Comparison of ENCODE assay signal across 16 cellular contexts in the genomic region with DNA sequence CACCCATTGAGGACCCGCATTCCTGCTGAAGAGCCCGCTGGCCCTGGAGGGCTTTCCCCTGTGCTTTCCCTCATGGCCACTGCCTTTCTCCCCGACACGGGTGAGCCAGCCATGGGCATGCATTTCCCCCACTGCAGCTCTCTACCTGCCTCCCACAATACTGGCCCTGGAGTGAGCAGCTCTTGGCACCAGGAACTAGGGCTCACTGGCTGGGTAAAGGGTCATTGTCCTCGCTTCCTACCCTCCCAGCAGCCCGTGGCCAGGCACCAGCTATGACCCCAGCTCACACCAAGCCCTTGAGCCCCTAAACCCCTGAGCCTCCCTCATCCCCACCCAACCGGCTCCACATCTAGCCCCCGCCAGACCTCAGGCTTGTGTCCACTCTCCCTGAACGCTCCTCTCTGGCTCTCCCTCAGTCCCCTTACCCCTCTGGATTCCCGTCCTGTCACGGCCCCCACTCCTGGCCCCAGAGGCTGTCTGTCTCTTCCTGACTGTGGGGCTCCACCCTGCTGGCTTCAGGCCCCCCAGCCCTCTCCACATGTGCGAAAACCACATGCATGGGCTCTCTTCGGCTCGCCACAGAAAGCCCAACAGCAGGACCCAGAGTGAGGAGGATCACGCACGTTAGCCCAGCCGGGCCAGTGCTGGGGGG.
DNase-seq lines count a peak whose midpoint lies in the region; ATAC-seq and TF ChIP-seq lines count a peak whose summit lies in the region.
"Had no signal": no experiment of that assay in that cellular context is flagged by ENCODE, and none has a peak within 500 bp of the region (broad histone marks: within the 10 kb centered on the region; RNA-seq: fewer than 3 reads in every experiment).

No MANE protein-coding gene starts in this region.

- peaks cover 5% of the 10 kb centered on the region; the same call in 2 of the 3 replicates for H3K36me3 Mint-ChIP-seq in GM23338 (ENCODE audit: low read depth)

- H3K27ac Mint-ChIP-seq in GM23338: no peak overlapping the region
- H3K27ac Mint-ChIP-seq: activated CD8-positive, alpha-beta T cell treated with anti-CD3 and anti-CD28 coated beads, Interleukin-2, amount 10 ng/mL, durations not matched to agents 7 days and 5 days had no signal

- H2AFZ ChIP-seq in GM23338: peak overlapping the region; percentile 38; the same call in 1 of the 2 replicates

- H3K4me3 Mint-ChIP-seq in GM23338: no peak overlapping the region
- H3K4me3 Mint-ChIP-seq: activated CD8-positive, alpha-beta T cell treated with anti-CD3 and anti-CD28 coated beads, Interleukin-2, amount 10 ng/mL, durations not matched to agents 7 days and 5 days had no signal

- no peaks in the 10 kb centered on the region for H3K9me2 ChIP-seq in GM23338 (ENCODE audit: insufficient read depth)

- H3K4me2 ChIP-seq in GM23338: no peak overlapping the region

- H3K27me3 ChIP-seq in GM23338 (ENCODE audit: insufficient read depth): no peaks in the 10 kb centered on the region
- no peaks in the 10 kb centered on the region for H3K27me3 ChIP-seq in gastroesophageal sphincter
- no peaks in the 10 kb centered on the region for H3K27me3 ChIP-seq in mucosa of rectum (ENCODE audit: control insufficient read depth in 2 of 2, insufficient read depth in 2 of 2, low read length in 2 of 2)
- no peaks in the 10 kb centered on the region for H3K27me3 ChIP-seq in suprapubic skin
- H3K27me3 ChIP-seq: pancreas had no signal

- TF ChIP-seq POLR2A in gastroesophageal sphincter (IDR thresholded peaks at IDR 0.05) (no peak), suprapubic skin (IDR thresholded peaks at IDR 0.05) (no peak)

- H3K4me1 ChIP-seq in GM23338 (ENCODE audit: insufficient read depth) (peaks cover 4% of the 10 kb centered on the region; the same call in 1 of the 2 replicates), gastroesophageal sphincter (peaks cover 0 to 30% (median 16%) of the 10 kb centered on the region in 3 donors), mucosa of rectum (ENCODE audit: control insufficient read depth in 2 of 2, insufficient read depth in 2 of 2, low read length in 2 of 2) (peaks cover 25 to 26% of the 10 kb centered on the region in 2 donors), suprapubic skin (peaks cover 44% of the 10 kb centered on the region)

- no peak overlapping the region for H3K27ac ChIP-seq in GM23338 (ENCODE audit: low read depth)
- H3K27ac ChIP-seq in gastroesophageal sphincter: peak overlapping the region in 3 of 4 donors; percentile 45 to 77 (median 71)
- peak overlapping the region; percentile 38 to 40 for H3K27ac ChIP-seq in mucosa of rectum (ENCODE audit: low read depth in 2 of 2, low read length in 2 of 2)
- H3K27ac ChIP-seq in suprapubic skin: peak overlapping the region; percentile 72
- H3K27ac ChIP-seq: thoracic aorta had no signal

- no peaks in the 10 kb centered on the region for H3F3A ChIP-seq in GM23338 (replicated peaks; ENCODE audit: low read depth)

- no peaks in the 10 kb centered on the region for H4K20me1 ChIP-seq in GM23338 (replicated peaks; ENCODE audit: insufficient read depth)

- peaks cover 11% of the 10 kb centered on the region for H3K4me1 Mint-ChIP-seq in GM23338

- ATAC-seq in GM23338: no peak
- ATAC-seq in gastroesophageal sphincter: peak; percentile 41
- no peak for ATAC-seq in HG03520 (IDR thresholded peaks at IDR 0.05; ENCODE audit: unreplicated experiment)
- ATAC-seq: activated CD8-positive, alpha-beta T cell treated with anti-CD3 and anti-CD28 coated beads, Interleukin-2, amount 10 ng/mL, durations not matched to agents 7 days and 5 days; SK-N-SH treated with all-trans-retinoic acid at 6 μM for 48 hours had no signal

- H3K9me3 ChIP-seq in gastroesophageal sphincter: peaks cover 0 to 8% (median 0%) of the 10 kb centered on the region in 3 donors
- H3K9me3 ChIP-seq in mucosa of rectum (ENCODE audit: control insufficient read depth in 2 of 2, low read length in 2 of 2): no peaks in the 10 kb centered on the region
- H3K9me3 ChIP-seq in suprapubic skin: no peaks in the 10 kb centered on the region
- H3K9me3 ChIP-seq: pancreas had no signal

- WGBS in gastroesophageal sphincter (ENCODE audit: low coverage in 1 of 2), 2 donors: 88 to 100% methylated on average over 3 of the region's 17 CpGs
- 74% methylated on average over 14 of the region's 17 CpGs for WGBS in suprapubic skin

- no peak overlapping the region for H3K4me3 ChIP-seq in GM23338
- no peak overlapping the region for H3K4me3 ChIP-seq in gastroesophageal sphincter
- H3K4me3 ChIP-seq in mucosa of rectum (ENCODE audit: low read length in 2 of 2): no peak overlapping the region
- H3K4me3 ChIP-seq in suprapubic skin: no peak overlapping the region
- H3K4me3 ChIP-seq: pancreas, thoracic aorta had no signal

- no peak for TF ChIP-seq CTCF in GM23338 (conservative IDR thresholded peaks at IDR 0.05; ENCODE audit: low read depth in 2 of 2)
- no peak for TF ChIP-seq CTCF in gastroesophageal sphincter (IDR thresholded peaks at IDR 0.05)
- no peak for TF ChIP-seq CTCF in suprapubic skin (IDR thresholded peaks at IDR 0.05)

- no peaks in the 10 kb centered on the region for H3K79me2 ChIP-seq in GM23338 (replicated peaks; ENCODE audit: insufficient read depth)

- H3K9me3 Mint-ChIP-seq in GM23338: peaks cover 8% of the 10 kb centered on the region

- TF ChIP-seq EP300 in gastroesophageal sphincter (IDR thresholded peaks at IDR 0.05) (no peak), suprapubic skin (IDR thresholded peaks at IDR 0.05) (no peak)

- no peaks in the 10 kb centered on the region for H3K27me3 Mint-ChIP-seq in GM23338 (ENCODE audit: insufficient read depth, low read depth, poor library complexity)

- H3K9ac ChIP-seq in mucosa of rectum (ENCODE audit: low read depth in 1 of 2, low read length in 2 of 2): peak overlapping the region in 1 of 2 donors; percentile 36

- H3K36me3 ChIP-seq in GM23338 (ENCODE audit: insufficient read depth): no peaks in the 10 kb centered on the region
- no peaks in the 10 kb centered on the region for H3K36me3 ChIP-seq in gastroesophageal sphincter
- H3K36me3 ChIP-seq in mucosa of rectum (ENCODE audit: control insufficient read depth in 2 of 2, insufficient read depth in 2 of 2, low read length in 2 of 2): no peaks in the 10 kb centered on the region
- H3K36me3 ChIP-seq in suprapubic skin: no peaks in the 10 kb centered on the region
- H3K36me3 ChIP-seq: pancreas, thoracic aorta had no signal

- no peak for DNase-seq in GM23338 (ENCODE audit: low spot score)
- DNase-seq in suprapubic skin (ENCODE audit: low spot score in 2 of 2): no peak
- no peak for DNase-seq in NOMO-1 treated with DMSO at 0.1 percent for 48 hours (lab: John Stamatoyannopoulos, UW; ENCODE audit: unreplicated experiment)
- no peak for DNase-seq in medulla oblongata (ENCODE audit: extremely low spot score)
- DNase-seq in DMS79 (lab: John Stamatoyannopoulos, UW): no peak
- DNase-seq: activated CD8-positive, alpha-beta T cell treated with anti-CD3 and anti-CD28 coated beads, Interleukin-2, amount 10 ng/mL, durations not matched to agents 7 days and 5 days; activated effector memory CD4-positive, alpha-beta T cell treated with anti-CD3 and anti-CD28 coated beads, Interleukin-2, amount 50 U/mL, for 16 hours; midbrain; NCI-H1930; stimulated activated CD4-positive, alpha-beta T cell treated with anti-CD3 and anti-CD28 coated beads, Interleukin-12 subunit alpha, Interleukin-12 subunit beta, amount 100 ng/mL, for 4 hours had no signal

TF ChIP-seq in GM23338, 12 proteins besides CTCF, POLR2A, EP300 and RAD21 (continues in another document):
- TF ChIP-seq, protein P1, sequence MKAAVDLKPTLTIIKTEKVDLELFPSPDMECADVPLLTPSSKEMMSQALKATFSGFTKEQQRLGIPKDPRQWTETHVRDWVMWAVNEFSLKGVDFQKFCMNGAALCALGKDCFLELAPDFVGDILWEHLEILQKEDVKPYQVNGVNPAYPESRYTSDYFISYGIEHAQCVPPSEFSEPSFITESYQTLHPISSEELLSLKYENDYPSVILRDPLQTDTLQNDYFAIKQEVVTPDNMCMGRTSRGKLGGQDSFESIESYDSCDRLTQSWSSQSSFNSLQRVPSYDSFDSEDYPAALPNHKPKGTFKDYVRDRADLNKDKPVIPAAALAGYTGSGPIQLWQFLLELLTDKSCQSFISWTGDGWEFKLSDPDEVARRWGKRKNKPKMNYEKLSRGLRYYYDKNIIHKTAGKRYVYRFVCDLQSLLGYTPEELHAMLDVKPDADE (IDR thresholded peaks at IDR 0.05): no peak
